ENCODE assay signal across 17 cellular contexts in the genomic region with DNA sequence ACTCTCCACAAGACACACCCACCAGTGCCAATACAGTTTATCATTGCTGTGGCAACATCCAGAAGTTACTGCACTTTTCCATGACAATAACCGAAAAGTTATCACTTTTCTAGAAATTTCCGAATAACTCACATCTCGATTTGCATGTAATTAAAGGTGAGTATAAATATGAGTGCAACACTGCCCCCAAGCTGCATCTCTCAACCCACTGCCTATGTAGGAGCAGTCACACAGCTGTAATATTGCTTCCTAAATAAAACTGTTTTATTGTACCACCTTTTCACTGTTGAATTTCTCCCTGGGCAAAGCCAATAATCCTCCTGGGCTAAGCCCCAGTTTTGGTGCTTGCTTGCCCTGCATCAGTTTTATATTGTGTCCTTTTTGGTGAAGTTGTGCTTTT.
"Had no signal": no experiment of that assay in that cellular context is flagged by ENCODE, and none has a peak within 500 bp of the region (broad histone marks: within the 10 kb centered on the region; RNA-seq: fewer than 3 reads in every experiment).

No MANE protein-coding gene starts in this region.

- FAIRE-seq: colon, keratinocyte, pancreas had no signal

- H3K27me3 Mint-ChIP-seq: activated naive CD4-positive, alpha-beta T cell treated with anti-CD3 and anti-CD28 coated beads, Interleukin-2, amount 10 ng/mL, durations not matched to agents 7 days and 5 days; naive B cell; stimulated activated naive CD8-positive, alpha-beta T cell treated with anti-CD3 and anti-CD28 coated beads, Interleukin-15, amount 100 ng/mL, for 72 hours; type B pancreatic cell had no signal

- H2AFZ ChIP-seq: hepatocyte, neural progenitor cell had no signal

- H3K27me3 ChIP-seq: cardiac muscle cell, hepatocyte, neural progenitor cell, pancreas, sigmoid colon, spleen had no signal

- H3K27ac Mint-ChIP-seq: activated naive CD4-positive, alpha-beta T cell treated with anti-CD3 and anti-CD28 coated beads, Interleukin-2, amount 10 ng/mL, durations not matched to agents 7 days and 5 days; activated T-helper 2 cell treated with anti-CD3 and anti-CD28 coated beads, Interferon-gamma antibody, Interleukin-2, Interleukin-4, amounts not matched to agents 10 μg/mL and 5 μg/mL and 100 μg/mL, durations not matched to agents 14 hours and 24 hours and 36 hours; naive B cell; neural progenitor cell; stimulated activated naive CD8-positive, alpha-beta T cell treated with anti-CD3 and anti-CD28 coated beads, Interleukin-15, amount 100 ng/mL, for 72 hours; type B pancreatic cell had no signal

- H3K4me2 ChIP-seq: hepatocyte, neural progenitor cell had no signal

- H3K4me3 Mint-ChIP-seq: activated naive CD4-positive, alpha-beta T cell treated with anti-CD3 and anti-CD28 coated beads, Interleukin-2, amount 10 ng/mL, durations not matched to agents 7 days and 5 days; naive B cell; neural progenitor cell; stimulated activated naive CD8-positive, alpha-beta T cell treated with anti-CD3 and anti-CD28 coated beads, Interleukin-15, amount 100 ng/mL, for 72 hours; type B pancreatic cell had no signal

- H3K4me3 ChIP-seq: cardiac muscle cell, hepatocyte, neural progenitor cell, pancreas, sigmoid colon, spleen had no signal

- DNase-seq: activated CD4-positive, alpha-beta T cell treated with anti-CD3 and anti-CD28 coated beads for 1 hour; activated CD4-positive, alpha-beta T cell treated with anti-CD3 and anti-CD28 coated beads, Interleukin-2, amount 50 U/mL, for 4 hours; activated naive CD4-positive, alpha-beta T cell treated with anti-CD3 and anti-CD28 coated beads, Interleukin-2, amount 10 ng/mL, durations not matched to agents 7 days and 5 days; activated T-cell treated with anti-CD3 and anti-CD28 coated beads for 4 hours; naive B cell; pancreas; sigmoid colon; spleen; stimulated activated naive CD8-positive, alpha-beta T cell treated with anti-CD3 and anti-CD28 coated beads, Interleukin-15, amount 100 ng/mL, for 72 hours had no signal

- H3K36me3 ChIP-seq: cardiac muscle cell, neural progenitor cell, pancreas, sigmoid colon, spleen had no signal

- H3K9ac ChIP-seq: neural progenitor cell had no signal

- H3K79me2 ChIP-seq: hepatocyte had no signal

- H3K9me3 Mint-ChIP-seq: neural progenitor cell had no signal

- H3K4me1 Mint-ChIP-seq: activated naive CD4-positive, alpha-beta T cell treated with anti-CD3 and anti-CD28 coated beads, Interleukin-2, amount 10 ng/mL, durations not matched to agents 7 days and 5 days; naive B cell; neural progenitor cell; stimulated activated naive CD8-positive, alpha-beta T cell treated with anti-CD3 and anti-CD28 coated beads, Interleukin-15, amount 100 ng/mL, for 72 hours had no signal

- H3K4me1 ChIP-seq: pancreas, sigmoid colon, spleen had no signal

- ATAC-seq: left lobe of liver; pancreas; stimulated activated naive CD8-positive, alpha-beta T cell treated with anti-CD3 and anti-CD28 coated beads, Interleukin-15, amount 100 ng/mL, for 72 hours had no signal

- H3K27ac ChIP-seq: cardiac muscle cell, hepatocyte, neural progenitor cell, pancreas, sigmoid colon, spleen had no signal

- H3K36me3 Mint-ChIP-seq: activated naive CD4-positive, alpha-beta T cell treated with anti-CD3 and anti-CD28 coated beads, Interleukin-2, amount 10 ng/mL, durations not matched to agents 7 days and 5 days; naive B cell; neural progenitor cell; type B pancreatic cell had no signal

- H3K9me3 ChIP-seq: pancreas had no signal
